19 cellular contexts compared by ENCODE assay signal in the genomic region with DNA sequence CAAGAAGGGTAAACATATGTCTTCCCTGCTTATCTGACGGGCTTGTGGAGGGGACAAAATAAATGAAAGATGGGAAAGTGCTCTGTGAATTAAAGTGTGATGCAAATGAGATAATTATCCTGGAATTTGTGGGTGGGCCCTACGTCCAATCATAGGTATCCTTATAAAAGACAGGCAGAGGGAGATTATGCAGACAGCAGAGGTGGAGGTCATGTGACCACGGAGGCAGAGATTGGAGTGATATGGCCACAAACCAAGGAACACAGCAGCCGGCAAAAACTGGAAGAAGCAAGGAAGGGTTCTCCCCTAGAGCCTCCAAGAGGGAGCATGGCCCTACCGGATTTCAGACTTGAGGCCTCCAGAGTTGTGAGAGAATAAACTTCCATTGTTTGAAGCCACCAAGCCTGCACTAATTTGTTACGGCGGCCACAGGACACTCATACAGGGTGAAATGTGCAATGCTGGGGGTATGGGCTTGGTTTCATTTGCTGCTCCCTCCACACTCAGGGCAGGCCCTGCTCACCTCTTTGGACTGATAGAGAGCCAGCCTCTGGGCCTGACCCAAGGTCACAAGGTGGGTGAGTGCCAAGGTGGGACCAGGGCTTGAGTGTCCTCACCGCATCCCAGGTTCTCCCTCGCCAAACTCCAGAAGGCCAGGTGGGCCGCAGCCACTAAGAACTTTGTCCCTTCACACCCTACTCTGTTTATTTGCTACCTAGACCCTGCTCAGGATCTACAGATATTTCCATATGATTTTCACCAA.
"Had no signal": no experiment of that assay in that cellular context is flagged by ENCODE, and none has a peak within 500 bp of the region (broad histone marks: within the 10 kb centered on the region; RNA-seq: fewer than 3 reads in every experiment).

No MANE protein-coding gene starts in this region.

- H3K9ac ChIP-seq: parathyroid adenoma had no signal

- H3K4me1 ChIP-seq: colonic mucosa, foreskin keratinocyte, parathyroid adenoma, upper lobe of right lung had no signal

- DNase-seq: cerebellar nuclear complex; colonic mucosa; dermis blood vessel endothelial cell; foreskin keratinocyte; head of caudate nucleus; kidney; left colon; mesendoderm; naive B cell; stimulated activated CD4-positive, alpha-beta T cell treated with anti-CD3 and anti-CD28 coated beads, Interleukin-4, amount 100 ng/mL, for 24 hours; testis; upper lobe of right lung had no signal

- H3K27ac Mint-ChIP-seq: naive B cell; nephron; stimulated activated memory B cell treated with anti-CD40 and anti-IgM and Interleukin-4, amounts not matched to agents 10 μg/mL and 1 μg/mL and 100 μg/mL, for 72 hours; stimulated activated naive CD8-positive, alpha-beta T cell treated with anti-CD3 and anti-CD28 coated beads, Interleukin-15, Interleukin-2, amounts not matched to agents 100 ng/mL and 50 ng/mL, for 24 hours had no signal

- H3K36me3 ChIP-seq: colonic mucosa, tibial nerve, upper lobe of right lung had no signal

- H3K4me2 ChIP-seq: hepatocyte, smooth muscle cell had no signal

- H3K4me1 Mint-ChIP-seq: naive B cell; stimulated activated memory B cell treated with anti-CD40 and anti-IgM and Interleukin-4, amounts not matched to agents 10 μg/mL and 1 μg/mL and 100 μg/mL, for 72 hours had no signal

- H3K4me3 Mint-ChIP-seq: naive B cell; nephron; stimulated activated memory B cell treated with anti-CD40 and anti-IgM and Interleukin-4, amounts not matched to agents 10 μg/mL and 1 μg/mL and 100 μg/mL, for 72 hours; stimulated activated naive CD8-positive, alpha-beta T cell treated with anti-CD3 and anti-CD28 coated beads, Interleukin-15, Interleukin-2, amounts not matched to agents 100 ng/mL and 50 ng/mL, for 24 hours had no signal

- H3K9me3 Mint-ChIP-seq: naive B cell; nephron; stimulated activated memory B cell treated with anti-CD40 and anti-IgM and Interleukin-4, amounts not matched to agents 10 μg/mL and 1 μg/mL and 100 μg/mL, for 72 hours; stimulated activated naive CD8-positive, alpha-beta T cell treated with anti-CD3 and anti-CD28 coated beads, Interleukin-15, Interleukin-2, amounts not matched to agents 100 ng/mL and 50 ng/mL, for 24 hours had no signal

- H3K4me3 ChIP-seq: colonic mucosa, hepatocyte, smooth muscle cell, testis, tibial nerve, upper lobe of right lung had no signal

- FAIRE-seq: kidney had no signal

- H3K79me2 ChIP-seq: hepatocyte, parathyroid adenoma had no signal

- ATAC-seq: foreskin keratinocyte; left colon; stimulated activated memory B cell treated with anti-CD40 and anti-IgM and Interleukin-4, amounts not matched to agents 10 μg/mL and 1 μg/mL and 100 μg/mL, for 72 hours; upper lobe of right lung had no signal

- H2AFZ ChIP-seq: hepatocyte, parathyroid adenoma had no signal

- H3K36me3 Mint-ChIP-seq: naive B cell; stimulated activated memory B cell treated with anti-CD40 and anti-IgM and Interleukin-4, amounts not matched to agents 10 μg/mL and 1 μg/mL and 100 μg/mL, for 72 hours had no signal

- H3K27ac ChIP-seq: colonic mucosa, foreskin keratinocyte, hepatocyte, parathyroid adenoma, testis, tibial nerve, upper lobe of right lung had no signal

- H3K27me3 ChIP-seq: colonic mucosa, foreskin keratinocyte, hepatocyte, testis, tibial nerve, upper lobe of right lung had no signal

- H3K9me3 ChIP-seq: colonic mucosa, testis, tibial nerve, upper lobe of right lung had no signal
